ENCODE assay signal across 1 cellular context in genomic region chr11:65662802-65663633, GRCh38.
TF ChIP-seq lines count a peak whose summit lies in the region.

RELA (minus strand) TSS chr11:65662916; CDS start chr11:65662832, 84 bp downstream.

TF ChIP-seq in HepG2, 621 proteins besides CTCF, POLR2A, EP300 and RAD21 (continued from another document and continues in another):
- TF ChIP-seq REXO4 (CRISPR knock-in tag; IDR thresholded peaks at IDR 0.05; ENCODE audit: borderline replicate concordance) (no peak), TIGD3 (CRISPR knock-in tag; IDR thresholded peaks at IDR 0.05; ENCODE audit: borderline replicate concordance) (no peak), EHMT2 (IDR thresholded peaks at IDR 0.05; ENCODE audit: borderline replicate concordance, low read depth, low read length) (no peak), HNF4G (IDR thresholded peaks at IDR 0.05; ENCODE audit: borderline replicate concordance, low read depth, low read length) (no peak), HNF4G (CRISPR knock-in tag; IDR thresholded peaks at IDR 0.05; ENCODE audit: borderline replicate concordance, low read depth) (no peak), MED13 (CRISPR knock-in tag; IDR thresholded peaks at IDR 0.05) (no peak), ZNF678 (CRISPR knock-in tag; IDR thresholded peaks at IDR 0.05) (no peak), ISX (CRISPR knock-in tag; conservative IDR thresholded peaks at IDR 0.05) (no peak), PAWR (CRISPR knock-in tag; IDR thresholded peaks at IDR 0.05; ENCODE audit: borderline replicate concordance) (no peak), KLF6 (CRISPR knock-in tag; IDR thresholded peaks at IDR 0.05) (no peak), RERE (CRISPR knock-in tag; IDR thresholded peaks at IDR 0.05; ENCODE audit: low read depth) (no peak), FIP1L1 (IDR thresholded peaks at IDR 0.05; ENCODE audit: borderline replicate concordance, insufficient read depth, low read depth, low read length) (no peak), TERF1 (CRISPR knock-in tag; IDR thresholded peaks at IDR 0.05) (no peak), PATZ1 (CRISPR knock-in tag; IDR thresholded peaks at IDR 0.05) (peak; percentile 76), ATF5 (CRISPR knock-in tag; IDR thresholded peaks at IDR 0.05; ENCODE audit: low read depth) (no peak), NCOA1 (CRISPR knock-in tag; IDR thresholded peaks at IDR 0.05) (no peak), HOXA9 (CRISPR knock-in tag; IDR thresholded peaks at IDR 0.05; ENCODE audit: borderline replicate concordance) (no peak), ARID4A (CRISPR knock-in tag; IDR thresholded peaks at IDR 0.05; ENCODE audit: borderline replicate concordance) (no peak; the same call in 1 of the 2 replicates), ZNF644 (CRISPR knock-in tag; IDR thresholded peaks at IDR 0.05; ENCODE audit: low read depth) (no peak), JDP2 (CRISPR knock-in tag; IDR thresholded peaks at IDR 0.05; ENCODE audit: borderline replicate concordance) (no peak), TFDP2 (CRISPR knock-in tag; IDR thresholded peaks at IDR 0.05) (peak; percentile 58; the same call in 1 of the 2 replicates), SNAI1 (CRISPR knock-in tag; IDR thresholded peaks at IDR 0.05; ENCODE audit: borderline replicate concordance) (no peak), CREB3 (CRISPR knock-in tag; IDR thresholded peaks at IDR 0.05) (no peak), TBP (CRISPR knock-in tag; IDR thresholded peaks at IDR 0.05) (no peak), HNRNPH1 (optimal IDR thresholded peaks at IDR 0.05; ENCODE audit: low read depth, low read length) (no peak), LRRFIP1 (CRISPR knock-in tag; conservative IDR thresholded peaks at IDR 0.05) (no peak), KLF15 (CRISPR knock-in tag; IDR thresholded peaks at IDR 0.05; ENCODE audit: borderline replicate concordance) (no peak)
